ENCODE assay signal across 12 cellular contexts in the genomic region with DNA sequence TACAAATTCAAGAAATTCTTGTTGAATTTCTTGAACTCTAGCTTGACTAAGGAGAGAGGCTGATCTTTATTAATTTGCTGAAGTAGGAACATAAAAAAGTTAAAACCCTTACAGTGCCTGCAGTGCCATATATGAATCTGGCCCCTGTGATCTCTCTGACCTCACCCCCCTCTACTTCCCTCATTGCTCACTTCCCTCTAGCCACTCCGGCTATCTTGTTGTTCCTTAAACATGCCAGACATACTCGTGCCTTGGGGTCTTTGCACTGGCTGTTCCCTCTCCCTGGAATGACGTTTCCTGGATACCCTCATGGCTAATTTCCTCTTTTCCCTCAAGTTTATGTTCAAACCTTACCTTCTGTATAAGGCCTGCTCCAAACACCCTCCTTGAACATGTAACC.
"Had no signal": no experiment of that assay in that cellular context is flagged by ENCODE, and none has a peak within 500 bp of the region (broad histone marks: within the 10 kb centered on the region; RNA-seq: fewer than 3 reads in every experiment).

No MANE protein-coding gene starts in this region.

- H3K4me3 Mint-ChIP-seq: activated CD4-positive, alpha-beta memory T cell treated with anti-CD3 and anti-CD28 coated beads for 36 hours; neural progenitor cell; stimulated activated naive CD8-positive, alpha-beta T cell treated with anti-CD3 and anti-CD28 coated beads, Interleukin-15, amount 100 ng/mL, for 72 hours had no signal

- H3K9me3 Mint-ChIP-seq: activated CD4-positive, alpha-beta memory T cell treated with anti-CD3 and anti-CD28 coated beads for 36 hours; neural progenitor cell; stimulated activated naive CD8-positive, alpha-beta T cell treated with anti-CD3 and anti-CD28 coated beads, Interleukin-15, amount 100 ng/mL, for 72 hours had no signal

- H3K27ac Mint-ChIP-seq: activated CD4-positive, alpha-beta memory T cell treated with anti-CD3 and anti-CD28 coated beads for 36 hours; neural progenitor cell had no signal

- H3K4me1 Mint-ChIP-seq: stimulated activated naive CD8-positive, alpha-beta T cell treated with anti-CD3 and anti-CD28 coated beads, Interleukin-15, amount 100 ng/mL, for 72 hours had no signal

- ATAC-seq: stimulated activated naive CD8-positive, alpha-beta T cell treated with anti-CD3 and anti-CD28 coated beads, Interleukin-15, amount 100 ng/mL, for 72 hours had no signal

- H3K36me3 Mint-ChIP-seq: activated CD4-positive, alpha-beta memory T cell treated with anti-CD3 and anti-CD28 coated beads for 36 hours; neural progenitor cell had no signal

- DNase-seq: activated CD4-positive, alpha-beta memory T cell treated with anti-CD3 and anti-CD28 coated beads for 36 hours; activated CD4-positive, CD25-positive, alpha-beta regulatory T cell treated with anti-CD3 and anti-CD28 coated beads, Interleukin-2, amount 50 U/mL, for 72 hours; activated T-cell treated with anti-CD3 and anti-CD28 coated beads, Interleukin-2, amount 50 U/mL, for 48 hours; foreskin melanocyte; ovary; stimulated activated CD4-positive, alpha-beta T cell treated with anti-CD3 and anti-CD28 coated beads, Interleukin-15, amount 100 ng/mL, for 24 hours; stimulated activated CD4-positive, alpha-beta T cell treated with anti-CD3 and anti-CD28 coated beads, Interleukin-4, amount 100 ng/mL, for 24 hours; stimulated activated naive CD8-positive, alpha-beta T cell treated with anti-CD3 and anti-CD28 coated beads, Interleukin-15, amount 100 ng/mL, for 72 hours had no signal

- FAIRE-seq: colon, keratinocyte, TTC549 had no signal
